Comparison of ENCODE assay signal across 1 cellular context in the genomic region with DNA sequence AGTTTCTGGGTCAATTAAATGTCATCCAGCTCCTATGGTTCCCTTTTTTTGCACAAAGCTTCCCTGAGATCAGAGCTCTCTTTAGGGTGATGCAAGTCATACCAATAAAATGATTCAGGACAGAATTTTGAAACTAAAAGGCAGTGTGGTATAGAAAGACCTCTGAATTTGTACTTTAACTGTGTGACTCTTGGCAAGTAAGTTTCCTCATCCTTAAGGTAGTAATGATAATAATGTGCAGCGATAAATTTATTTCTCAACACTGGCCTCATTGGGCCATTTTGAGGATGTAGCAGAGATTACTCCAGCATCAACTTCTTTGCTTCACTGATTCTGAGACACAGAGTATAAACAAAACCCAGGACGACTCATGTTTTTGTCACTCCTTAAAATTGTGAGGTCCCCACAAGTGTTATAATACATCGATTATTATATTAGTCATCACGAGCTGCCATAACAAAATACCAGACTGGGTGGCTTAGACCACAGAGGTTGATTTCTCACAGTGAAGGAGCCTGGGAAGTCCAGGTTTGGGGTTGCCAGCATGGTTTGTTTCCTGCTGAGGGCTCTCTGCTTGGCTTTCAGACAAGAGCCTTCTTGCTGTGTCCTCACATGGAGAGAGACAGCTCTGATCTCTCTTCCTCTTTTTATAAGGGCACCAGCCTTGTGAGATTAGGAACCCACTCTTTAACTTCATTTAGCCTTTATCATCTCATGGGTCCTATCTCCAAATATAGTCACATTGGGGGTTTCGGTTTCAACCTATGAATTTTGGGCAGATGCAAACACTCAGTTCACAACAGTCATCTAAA.
A peak's percentile ranks its signal among the peaks of the same experiment; 100 is the strongest.
TF ChIP-seq lines count a peak whose summit lies in the region.

No MANE protein-coding gene starts in this region.

TF ChIP-seq in GM12878, 131 proteins besides CTCF, POLR2A, EP300 and RAD21 (continued from another document):
- TF ChIP-seq, protein P1, sequence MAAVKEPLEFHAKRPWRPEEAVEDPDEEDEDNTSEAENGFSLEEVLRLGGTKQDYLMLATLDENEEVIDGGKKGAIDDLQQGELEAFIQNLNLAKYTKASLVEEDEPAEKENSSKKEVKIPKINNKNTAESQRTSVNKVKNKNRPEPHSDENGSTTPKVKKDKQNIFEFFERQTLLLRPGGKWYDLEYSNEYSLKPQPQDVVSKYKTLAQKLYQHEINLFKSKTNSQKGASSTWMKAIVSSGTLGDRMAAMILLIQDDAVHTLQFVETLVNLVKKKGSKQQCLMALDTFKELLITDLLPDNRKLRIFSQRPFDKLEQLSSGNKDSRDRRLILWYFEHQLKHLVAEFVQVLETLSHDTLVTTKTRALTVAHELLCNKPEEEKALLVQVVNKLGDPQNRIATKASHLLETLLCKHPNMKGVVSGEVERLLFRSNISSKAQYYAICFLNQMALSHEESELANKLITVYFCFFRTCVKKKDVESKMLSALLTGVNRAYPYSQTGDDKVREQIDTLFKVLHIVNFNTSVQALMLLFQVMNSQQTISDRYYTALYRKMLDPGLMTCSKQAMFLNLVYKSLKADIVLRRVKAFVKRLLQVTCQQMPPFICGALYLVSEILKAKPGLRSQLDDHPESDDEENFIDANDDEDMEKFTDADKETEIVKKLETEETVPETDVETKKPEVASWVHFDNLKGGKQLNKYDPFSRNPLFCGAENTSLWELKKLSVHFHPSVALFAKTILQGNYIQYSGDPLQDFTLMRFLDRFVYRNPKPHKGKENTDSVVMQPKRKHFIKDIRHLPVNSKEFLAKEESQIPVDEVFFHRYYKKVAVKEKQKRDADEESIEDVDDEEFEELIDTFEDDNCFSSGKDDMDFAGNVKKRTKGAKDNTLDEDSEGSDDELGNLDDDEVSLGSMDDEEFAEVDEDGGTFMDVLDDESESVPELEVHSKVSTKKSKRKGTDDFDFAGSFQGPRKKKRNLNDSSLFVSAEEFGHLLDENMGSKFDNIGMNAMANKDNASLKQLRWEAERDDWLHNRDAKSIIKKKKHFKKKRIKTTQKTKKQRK (IDR thresholded peaks at IDR 0.05; ENCODE audit: low read depth, low read length), result no peak
- TF ChIP-seq HCFC1 (IDR thresholded peaks at IDR 0.05; ENCODE audit: low read length) (no peak), ZNF622 (IDR thresholded peaks at IDR 0.05) (no peak), HDAC2 (IDR thresholded peaks at IDR 0.05) (no peak), JUNB (IDR thresholded peaks at IDR 0.05) (no peak), RB1 (IDR thresholded peaks at IDR 0.05; ENCODE audit: borderline replicate concordance) (no peak), MYB (IDR thresholded peaks at IDR 0.05; ENCODE audit: borderline replicate concordance, low read depth, low read length) (no peak), SREBF2 (IDR thresholded peaks at IDR 0.05; ENCODE audit: low read length) (no peak), E4F1 (IDR thresholded peaks at IDR 0.05; ENCODE audit: borderline replicate concordance, partially characterized antibody) (no peak), BHLHE40 (IDR thresholded peaks at IDR 0.05; ENCODE audit: borderline replicate concordance in 1 of 2, low read depth in 2 of 2, low read length in 1 of 2) (peak in 1 of 2 experiments; percentile 47; a peak in 1 of 4 replicates), CHD1 (IDR thresholded peaks at IDR 0.05; ENCODE audit: low read depth, low read length) (no peak), ZNF687 (IDR thresholded peaks at IDR 0.05) (no peak), BRCA1 (IDR thresholded peaks at IDR 0.05; ENCODE audit: low read depth, low read length) (no peak), EED (IDR thresholded peaks at IDR 0.05; ENCODE audit: low read depth) (peak; percentile 52; the same call in 1 of the 2 replicates), FOS (IDR thresholded peaks at IDR 0.05; ENCODE audit: borderline replicate concordance, extremely low read depth, insufficient read length) (no peak), RUNX3 (IDR thresholded peaks at IDR 0.05; ENCODE audit: low read length) (peak; percentile 91), ZNF207 (IDR thresholded peaks at IDR 0.05; ENCODE audit: borderline replicate concordance) (no peak), ZZZ3 (IDR thresholded peaks at IDR 0.05; ENCODE audit: control insufficient read depth, insufficient read length, low read depth) (no peak)
